In the genomic region with DNA sequence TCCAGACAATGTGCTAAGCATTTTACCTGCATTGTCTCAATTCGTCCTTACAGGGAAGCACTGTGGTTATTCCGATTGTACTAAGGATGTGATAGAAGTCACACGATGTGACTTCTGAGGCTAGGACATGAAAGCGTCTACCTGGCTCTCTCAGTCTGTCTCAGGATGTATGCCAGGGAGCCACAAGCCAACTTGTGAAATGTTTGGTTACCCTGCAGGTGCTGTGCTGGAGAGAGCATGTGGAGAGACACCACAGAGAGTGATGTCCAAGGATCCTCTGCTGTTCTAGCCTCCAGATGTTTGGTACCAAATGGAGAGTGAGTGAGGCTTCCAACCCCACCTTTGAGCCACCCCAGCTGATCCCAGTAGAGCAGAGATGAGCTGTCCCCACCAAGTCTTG, we compare ENCODE assay signal across 3 cellular contexts.
TF ChIP-seq lines count a peak whose summit lies in the region.

No MANE protein-coding gene starts in this region.

TF ChIP-seq in SK-N-SH, 30 proteins besides CTCF, POLR2A, EP300 and RAD21 (continued from another document):
- TF ChIP-seq, protein P1, sequence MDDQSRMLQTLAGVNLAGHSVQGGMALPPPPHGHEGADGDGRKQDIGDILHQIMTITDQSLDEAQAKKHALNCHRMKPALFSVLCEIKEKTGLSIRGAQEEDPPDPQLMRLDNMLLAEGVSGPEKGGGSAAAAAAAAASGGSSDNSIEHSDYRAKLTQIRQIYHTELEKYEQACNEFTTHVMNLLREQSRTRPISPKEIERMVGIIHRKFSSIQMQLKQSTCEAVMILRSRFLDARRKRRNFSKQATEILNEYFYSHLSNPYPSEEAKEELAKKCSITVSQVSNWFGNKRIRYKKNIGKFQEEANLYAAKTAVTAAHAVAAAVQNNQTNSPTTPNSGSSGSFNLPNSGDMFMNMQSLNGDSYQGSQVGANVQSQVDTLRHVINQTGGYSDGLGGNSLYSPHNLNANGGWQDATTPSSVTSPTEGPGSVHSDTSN (IDR thresholded peaks at IDR 0.05) = no peak
- TF ChIP-seq NRF1 (IDR thresholded peaks at IDR 0.05; ENCODE audit: low read depth, low read length) = no peak
- TF ChIP-seq YY1 (IDR thresholded peaks at IDR 0.05; ENCODE audit: low read depth) = no peak

TF ChIP-seq in SK-N-SH treated with all-trans-retinoic acid at 6 μM for 48 hours, 23 proteins besides CTCF, POLR2A, EP300 and RAD21 (continued from another document):
- TF ChIP-seq, protein P2, sequence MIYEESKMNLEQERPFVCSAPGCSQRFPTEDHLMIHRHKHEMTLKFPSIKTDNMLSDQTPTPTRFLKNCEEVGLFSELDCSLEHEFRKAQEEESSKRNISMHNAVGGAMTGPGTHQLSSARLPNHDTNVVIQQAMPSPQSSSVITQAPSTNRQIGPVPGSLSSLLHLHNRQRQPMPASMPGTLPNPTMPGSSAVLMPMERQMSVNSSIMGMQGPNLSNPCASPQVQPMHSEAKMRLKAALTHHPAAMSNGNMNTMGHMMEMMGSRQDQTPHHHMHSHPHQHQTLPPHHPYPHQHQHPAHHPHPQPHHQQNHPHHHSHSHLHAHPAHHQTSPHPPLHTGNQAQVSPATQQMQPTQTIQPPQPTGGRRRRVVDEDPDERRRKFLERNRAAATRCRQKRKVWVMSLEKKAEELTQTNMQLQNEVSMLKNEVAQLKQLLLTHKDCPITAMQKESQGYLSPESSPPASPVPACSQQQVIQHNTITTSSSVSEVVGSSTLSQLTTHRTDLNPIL (CRISPR knock-in tag; IDR thresholded peaks at IDR 0.05; ENCODE audit: low read depth) = no peak
- TF ChIP-seq ZNF8 (CRISPR knock-in tag; IDR thresholded peaks at IDR 0.05) = no peak
- TF ChIP-seq, protein P3, sequence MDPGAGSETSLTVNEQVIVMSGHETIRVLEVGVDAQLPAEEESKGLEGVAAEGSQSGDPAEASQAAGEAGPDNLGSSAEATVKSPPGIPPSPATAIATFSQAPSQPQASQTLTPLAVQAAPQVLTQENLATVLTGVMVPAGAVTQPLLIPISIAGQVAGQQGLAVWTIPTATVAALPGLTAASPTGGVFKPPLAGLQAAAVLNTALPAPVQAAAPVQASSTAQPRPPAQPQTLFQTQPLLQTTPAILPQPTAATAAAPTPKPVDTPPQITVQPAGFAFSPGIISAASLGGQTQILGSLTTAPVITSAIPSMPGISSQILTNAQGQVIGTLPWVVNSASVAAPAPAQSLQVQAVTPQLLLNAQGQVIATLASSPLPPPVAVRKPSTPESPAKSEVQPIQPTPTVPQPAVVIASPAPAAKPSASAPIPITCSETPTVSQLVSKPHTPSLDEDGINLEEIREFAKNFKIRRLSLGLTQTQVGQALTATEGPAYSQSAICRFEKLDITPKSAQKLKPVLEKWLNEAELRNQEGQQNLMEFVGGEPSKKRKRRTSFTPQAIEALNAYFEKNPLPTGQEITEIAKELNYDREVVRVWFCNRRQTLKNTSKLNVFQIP (CRISPR knock-in tag; IDR thresholded peaks at IDR 0.05; ENCODE audit: borderline replicate concordance, low read depth) = no peak
- TF ChIP-seq ZC3H10 (CRISPR knock-in tag; IDR thresholded peaks at IDR 0.05) = no peak
- TF ChIP-seq ZNF70 (CRISPR knock-in tag; IDR thresholded peaks at IDR 0.05) = no peak
- TF ChIP-seq ZNF565 (CRISPR knock-in tag; conservative IDR thresholded peaks at IDR 0.05; ENCODE audit: low read depth) = no peak
- TF ChIP-seq SNAI2 (CRISPR knock-in tag; IDR thresholded peaks at IDR 0.05) = no peak

TF ChIP-seq in A549, 52 proteins besides CTCF, POLR2A, EP300 and RAD21 (continued from another document):
- TF ChIP-seq, protein P4, sequence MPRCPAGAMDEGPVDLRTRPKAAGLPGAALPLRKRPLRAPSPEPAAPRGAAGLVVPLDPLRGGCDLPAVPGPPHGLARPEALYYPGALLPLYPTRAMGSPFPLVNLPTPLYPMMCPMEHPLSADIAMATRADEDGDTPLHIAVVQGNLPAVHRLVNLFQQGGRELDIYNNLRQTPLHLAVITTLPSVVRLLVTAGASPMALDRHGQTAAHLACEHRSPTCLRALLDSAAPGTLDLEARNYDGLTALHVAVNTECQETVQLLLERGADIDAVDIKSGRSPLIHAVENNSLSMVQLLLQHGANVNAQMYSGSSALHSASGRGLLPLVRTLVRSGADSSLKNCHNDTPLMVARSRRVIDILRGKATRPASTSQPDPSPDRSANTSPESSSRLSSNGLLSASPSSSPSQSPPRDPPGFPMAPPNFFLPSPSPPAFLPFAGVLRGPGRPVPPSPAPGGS (IDR thresholded peaks at IDR 0.05) = no peak
- TF ChIP-seq JUNB (IDR thresholded peaks at IDR 0.05) = no peak
